15 cellular contexts compared by ENCODE assay signal in the genomic region with DNA sequence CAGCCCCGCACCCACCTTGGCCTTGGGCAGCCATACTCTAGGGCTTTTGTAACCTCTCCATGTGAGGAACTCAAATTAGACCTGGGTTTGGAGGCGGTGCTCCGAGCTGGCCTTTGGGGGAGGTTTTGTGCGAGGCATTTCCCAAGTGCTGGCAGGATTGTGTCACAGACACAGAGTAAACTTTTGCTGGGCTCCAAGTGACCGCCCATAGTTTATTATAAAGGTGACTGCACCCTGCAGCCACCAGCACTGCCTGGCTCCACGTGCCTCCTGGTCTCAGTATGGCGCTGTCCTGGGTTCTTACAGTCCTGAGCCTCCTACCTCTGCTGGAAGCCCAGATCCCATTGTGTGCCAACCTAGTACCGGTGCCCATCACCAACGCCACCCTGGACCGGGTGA. TPM values are rescaled to one million over a fixed set of nuclear protein-coding genes. Genes with fewer than 3 reads are reported as not detected.
"Had no signal": no experiment of that assay in that cellular context is flagged by ENCODE, and none has a peak within 500 bp of the region (broad histone marks: within the 10 kb centered on the region; RNA-seq: fewer than 3 reads in every experiment).

A gene (plus strand): TSS at position 246 of the 399 bp plus-strand sequence. CDS start 36 bp downstream, at position 282.

RNA-seq across cellular contexts. Expression of the gene that starts here (rescaled TPM):
- total RNA-seq: activated CD4-positive, alpha-beta T cell treated with anti-CD3 and anti-CD28 coated beads for 36 hours; activated naive CD4-positive, alpha-beta T cell treated with anti-CD3 and anti-CD28 coated beads, Interleukin-2, amount 50 U/mL, for 72 hours; aorta; cardiac muscle cell; cerebellum; fibroblast of lung; fibroblast of villous mesenchyme; gastroesophageal sphincter; kidney; left colon; mammary epithelial cell; mesothelial cell of epicardium; right cardiac atrium; thoracic aorta; vagina had no signal
- polyA plus RNA-seq: aorta, cardiac muscle cell, fibroblast of lung, mammary epithelial cell had no signal
